In the genomic region with DNA sequence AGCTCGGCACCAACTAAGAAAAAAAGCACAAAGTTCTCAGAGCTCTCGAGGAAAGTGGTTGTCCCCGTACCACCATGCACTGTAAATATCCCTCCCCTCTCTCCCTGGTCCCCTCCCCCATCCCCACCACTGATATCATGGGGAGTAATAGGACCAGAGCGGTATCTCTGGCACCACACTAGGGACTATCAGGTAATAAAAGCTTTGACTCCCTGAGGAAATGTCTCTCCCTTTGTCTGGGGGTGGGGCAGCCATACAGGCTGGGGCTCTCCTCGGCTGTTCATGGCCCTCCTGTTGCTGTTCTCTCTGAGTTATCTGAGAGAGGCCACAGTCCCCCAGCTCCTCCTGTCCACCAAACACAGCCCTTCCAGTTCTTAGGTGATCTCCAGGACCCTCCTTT, we compare ENCODE assay signal across 27 cellular contexts. TPM values are rescaled to one million over a fixed set of nuclear protein-coding genes. Genes with fewer than 3 reads are reported as not detected.
DNase-seq lines count a peak whose midpoint lies in the region; ATAC-seq and TF ChIP-seq lines count a peak whose summit lies in the region.
"Had no signal": no experiment of that assay in that cellular context is flagged by ENCODE, and none has a peak within 500 bp of the region (broad histone marks: within the 10 kb centered on the region; RNA-seq: fewer than 3 reads in every experiment).

No MANE protein-coding gene starts in this region.

- no peaks in the 10 kb centered on the region for H3K27me3 ChIP-seq in mesendoderm (ENCODE audit: insufficient read depth, low read length, poor library complexity)
- H3K27me3 ChIP-seq: BE2C, brain microvascular endothelial cell, neutrophil, stomach, tibial artery had no signal

- H3K27me3 Mint-ChIP-seq in activated naive CD8-positive, alpha-beta T cell = no peaks in the 10 kb centered on the region
- H3K27me3 Mint-ChIP-seq in activated naive CD8-positive, alpha-beta T cell treated with anti-CD3 and anti-CD28 coated beads, Interleukin-2, amount 50 U/mL, for 24 hours = no peaks in the 10 kb centered on the region
- no peaks in the 10 kb centered on the region for H3K27me3 Mint-ChIP-seq in stimulated activated naive CD8-positive, alpha-beta T cell treated with anti-CD3 and anti-CD28 coated beads, Interleukin-15, amount 100 ng/mL, for 72 hours

- H3K79me1 ChIP-seq in mesendoderm (ENCODE audit: low read length) = no peaks in the 10 kb centered on the region

- H4K5ac ChIP-seq in mesendoderm (ENCODE audit: low read length) = no peak overlapping the region

- peak overlapping the region; percentile 7 for H3K27ac Mint-ChIP-seq in activated naive CD8-positive, alpha-beta T cell
- no peak overlapping the region for H3K27ac Mint-ChIP-seq in activated naive CD8-positive, alpha-beta T cell treated with anti-CD3 and anti-CD28 coated beads, Interleukin-2, amount 50 U/mL, for 24 hours
- peak overlapping the region; percentile 3 to 35 for H3K27ac Mint-ChIP-seq in stimulated activated naive CD8-positive, alpha-beta T cell treated with anti-CD3 and anti-CD28 coated beads, Interleukin-15, amount 100 ng/mL, for 72 hours

- no peak overlapping the region for H2BK5ac ChIP-seq in mesendoderm (ENCODE audit: low read length)

- no peak overlapping the region for H3K9ac ChIP-seq in mesendoderm (ENCODE audit: low read length)

- no peak overlapping the region for H4K8ac ChIP-seq in mesendoderm (ENCODE audit: low read depth, low read length)

- peaks cover 2% of the 10 kb centered on the region for H3K4me1 ChIP-seq in mesendoderm (ENCODE audit: control insufficient read depth, low read depth, low read length)
- H3K4me1 ChIP-seq: BE2C, psoas muscle had no signal

- no peaks in the 10 kb centered on the region for H3K9me3 Mint-ChIP-seq in activated naive CD8-positive, alpha-beta T cell (ENCODE audit: low read depth)
- no peaks in the 10 kb centered on the region for H3K9me3 Mint-ChIP-seq in activated naive CD8-positive, alpha-beta T cell treated with anti-CD3 and anti-CD28 coated beads, Interleukin-2, amount 50 U/mL, for 24 hours
- H3K9me3 Mint-ChIP-seq in stimulated activated naive CD8-positive, alpha-beta T cell treated with anti-CD3 and anti-CD28 coated beads, Interleukin-15, amount 100 ng/mL, for 72 hours = no peaks in the 10 kb centered on the region

- peaks cover 5% of the 10 kb centered on the region for H3K36me3 ChIP-seq in mesendoderm (ENCODE audit: control insufficient read depth, insufficient read depth, low read length)
- H3K36me3 ChIP-seq: BE2C had no signal

- no peak overlapping the region for H3K4ac ChIP-seq in mesendoderm (ENCODE audit: low read depth, low read length)

- no peak overlapping the region for H3K4me3 Mint-ChIP-seq in activated naive CD8-positive, alpha-beta T cell
- H3K4me3 Mint-ChIP-seq in activated naive CD8-positive, alpha-beta T cell treated with anti-CD3 and anti-CD28 coated beads, Interleukin-2, amount 50 U/mL, for 24 hours = no peak overlapping the region
- H3K4me3 Mint-ChIP-seq in stimulated activated naive CD8-positive, alpha-beta T cell treated with anti-CD3 and anti-CD28 coated beads, Interleukin-15, amount 100 ng/mL, for 72 hours = peak overlapping the region in 1 of 2 donors; percentile 6

- H3K23ac ChIP-seq in mesendoderm (ENCODE audit: low read length) = no peak overlapping the region

- WGBS in mesendoderm (ENCODE audit: extremely low coverage, insufficient coverage, low lambda C conversion rate) = no CpG with 5 or more reads among the region's 5 CpGs

- H2BK15ac ChIP-seq in mesendoderm (replicated peaks; ENCODE audit: low read depth) = no peak overlapping the region

- H3K4me3 ChIP-seq in mesendoderm (ENCODE audit: low read length) = no peak overlapping the region
- H3K4me3 ChIP-seq: lung, psoas muscle, stomach, tibial artery had no signal

- no peak overlapping the region for H3K4me2 ChIP-seq in mesendoderm (ENCODE audit: low read length)

- H3K56ac ChIP-seq in mesendoderm (ENCODE audit: low read length) = peak overlapping the region; percentile 49

- no peaks in the 10 kb centered on the region for H3K79me2 ChIP-seq in mesendoderm (ENCODE audit: control insufficient read depth, insufficient read depth, low read length)

- H3K27ac ChIP-seq in VCaP (peak overlapping the region; percentile 96; the same call in 1 of the 2 replicates), mesendoderm (ENCODE audit: low read depth, low read length) (peak overlapping the region; percentile 17)
- H3K27ac ChIP-seq: brain microvascular endothelial cell, epithelial cell of prostate, neutrophil, psoas muscle, stomach, tibial artery, WERI-Rb-1 had no signal

- no peaks in the 10 kb centered on the region for H3K4me1 Mint-ChIP-seq in activated naive CD8-positive, alpha-beta T cell (ENCODE audit: low read depth)
- no peaks in the 10 kb centered on the region for H3K4me1 Mint-ChIP-seq in activated naive CD8-positive, alpha-beta T cell treated with anti-CD3 and anti-CD28 coated beads, Interleukin-2, amount 50 U/mL, for 24 hours
- H3K4me1 Mint-ChIP-seq in stimulated activated naive CD8-positive, alpha-beta T cell treated with anti-CD3 and anti-CD28 coated beads, Interleukin-15, amount 100 ng/mL, for 72 hours = no peaks in the 10 kb centered on the region

- peaks cover 2% of the 10 kb centered on the region for H3K36me3 Mint-ChIP-seq in activated naive CD8-positive, alpha-beta T cell
- peaks cover 13% of the 10 kb centered on the region for H3K36me3 Mint-ChIP-seq in activated naive CD8-positive, alpha-beta T cell treated with anti-CD3 and anti-CD28 coated beads, Interleukin-2, amount 50 U/mL, for 24 hours (ENCODE audit: low read depth)

- no peak for DNase-seq in activated naive CD8-positive, alpha-beta T cell treated with anti-CD3 and anti-CD28 coated beads, Interleukin-2, amount 50 U/mL, for 24 hours
- peak; percentile 42 for DNase-seq in mesendoderm
- no peak for DNase-seq in stimulated activated naive CD8-positive, alpha-beta T cell treated with anti-CD3 and anti-CD28 coated beads, Interleukin-15, amount 100 ng/mL, for 72 hours
- DNase-seq in hepatic stellate cell (ENCODE audit: low spot score) = no peak
- no peak for DNase-seq in D341Med (ENCODE audit: low spot score)
- DNase-seq: ACHN; activated CD4-positive, alpha-beta T cell treated with anti-CD3 and anti-CD28 coated beads, Interleukin-2, amount 50 U/mL, for 1 hour; activated CD8-positive, alpha-beta memory T cell treated with anti-CD3 and anti-CD28 coated beads, Interleukin-2, amount 50 U/mL, for 48 hours; activated gamma-delta T cell; BE2C; brain microvascular endothelial cell; COR-L47; kidney glomerular epithelial cell; NCI-H2029 treated with DMSO at 0.1 percent for 48 hours; NCI-H2227 treated with DMSO at 0.1 percent for 48 hours; NCI-H526 treated with DMSO at 0.1 percent for 48 hours; psoas muscle; SHP77; stomach; T-helper 9 cell; tibial artery; WERI-Rb-1 had no signal

- no peak for ATAC-seq in activated naive CD8-positive, alpha-beta T cell treated with anti-CD3 and anti-CD28 coated beads, Interleukin-2, amount 50 U/mL, for 24 hours
- no peak for ATAC-seq in stimulated activated naive CD8-positive, alpha-beta T cell treated with anti-CD3 and anti-CD28 coated beads, Interleukin-15, amount 100 ng/mL, for 72 hours
- ATAC-seq: psoas muscle had no signal

- H2AK5ac ChIP-seq in mesendoderm (ENCODE audit: low read length) = no peak overlapping the region

- no peak overlapping the region for H3K18ac ChIP-seq in mesendoderm (ENCODE audit: low read length)

- no peak for TF ChIP-seq CTCF in VCaP (conservative IDR thresholded peaks at IDR 0.05)

- no peak overlapping the region for H2BK120ac ChIP-seq in mesendoderm (ENCODE audit: low read depth, low read length)

RNA-seq across cellular contexts. Expression of gene GNRH2, which starts 5.0 kb away (rescaled TPM):
- polyA plus RNA-seq in mesendoderm (2013, experiment 1 of 2) = 0.20 TPM
- polyA plus RNA-seq in mesendoderm (2013, experiment 2 of 2) = not detected

RNA-seq across cellular contexts. Expression of gene MRPS26, which starts 7.4 kb away (rescaled TPM):
- polyA plus RNA-seq in mesendoderm (2013, experiment 1 of 2) = 66.1 TPM
- polyA plus RNA-seq in mesendoderm (2013, experiment 2 of 2) = 66.6 TPM

RNA-seq across cellular contexts. Expression of gene OXT, which starts 33.0 kb away (rescaled TPM):
- 0.14 TPM for polyA plus RNA-seq in mesendoderm (2013, experiment 1 of 2)
- 0.25 TPM for polyA plus RNA-seq in mesendoderm (2013, experiment 2 of 2)
- polyA plus RNA-seq: lung had no signal

RNA-seq across cellular contexts. Expression of gene AVP, which starts 46.1 kb away (rescaled TPM):
- polyA plus RNA-seq in mesendoderm (2013, experiment 1 of 2) = 0.07 TPM
- polyA plus RNA-seq in mesendoderm (2013, experiment 2 of 2) = 0.13 TPM
- polyA plus RNA-seq: lung, psoas muscle, stomach had no signal
